Comparison of ENCODE assay signal across 1 cellular context in the genomic region with DNA sequence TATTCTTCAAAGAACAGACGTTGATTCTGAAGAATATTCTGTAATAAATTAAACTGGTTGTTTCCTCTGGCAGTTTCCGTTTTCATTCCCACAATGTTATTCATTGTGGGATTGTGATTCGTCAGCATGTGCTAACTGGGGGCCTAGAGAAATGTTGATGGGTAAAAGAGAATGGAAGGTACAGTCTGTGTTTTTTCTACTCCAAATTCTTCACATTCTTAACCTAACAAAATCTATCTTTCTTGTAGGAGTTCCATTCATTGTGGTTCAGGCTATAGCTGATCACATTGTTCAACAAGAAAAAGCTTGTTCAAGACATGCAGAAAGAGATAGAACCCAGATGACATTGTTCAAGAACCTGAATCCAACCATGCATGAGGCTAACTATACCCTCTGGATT.
TF ChIP-seq lines count a peak whose summit lies in the region.

No MANE protein-coding gene starts in this region.

TF ChIP-seq in WTC11, 78 proteins besides CTCF, POLR2A, EP300 and RAD21 (continued from another document):
- TF ChIP-seq, protein P1, sequence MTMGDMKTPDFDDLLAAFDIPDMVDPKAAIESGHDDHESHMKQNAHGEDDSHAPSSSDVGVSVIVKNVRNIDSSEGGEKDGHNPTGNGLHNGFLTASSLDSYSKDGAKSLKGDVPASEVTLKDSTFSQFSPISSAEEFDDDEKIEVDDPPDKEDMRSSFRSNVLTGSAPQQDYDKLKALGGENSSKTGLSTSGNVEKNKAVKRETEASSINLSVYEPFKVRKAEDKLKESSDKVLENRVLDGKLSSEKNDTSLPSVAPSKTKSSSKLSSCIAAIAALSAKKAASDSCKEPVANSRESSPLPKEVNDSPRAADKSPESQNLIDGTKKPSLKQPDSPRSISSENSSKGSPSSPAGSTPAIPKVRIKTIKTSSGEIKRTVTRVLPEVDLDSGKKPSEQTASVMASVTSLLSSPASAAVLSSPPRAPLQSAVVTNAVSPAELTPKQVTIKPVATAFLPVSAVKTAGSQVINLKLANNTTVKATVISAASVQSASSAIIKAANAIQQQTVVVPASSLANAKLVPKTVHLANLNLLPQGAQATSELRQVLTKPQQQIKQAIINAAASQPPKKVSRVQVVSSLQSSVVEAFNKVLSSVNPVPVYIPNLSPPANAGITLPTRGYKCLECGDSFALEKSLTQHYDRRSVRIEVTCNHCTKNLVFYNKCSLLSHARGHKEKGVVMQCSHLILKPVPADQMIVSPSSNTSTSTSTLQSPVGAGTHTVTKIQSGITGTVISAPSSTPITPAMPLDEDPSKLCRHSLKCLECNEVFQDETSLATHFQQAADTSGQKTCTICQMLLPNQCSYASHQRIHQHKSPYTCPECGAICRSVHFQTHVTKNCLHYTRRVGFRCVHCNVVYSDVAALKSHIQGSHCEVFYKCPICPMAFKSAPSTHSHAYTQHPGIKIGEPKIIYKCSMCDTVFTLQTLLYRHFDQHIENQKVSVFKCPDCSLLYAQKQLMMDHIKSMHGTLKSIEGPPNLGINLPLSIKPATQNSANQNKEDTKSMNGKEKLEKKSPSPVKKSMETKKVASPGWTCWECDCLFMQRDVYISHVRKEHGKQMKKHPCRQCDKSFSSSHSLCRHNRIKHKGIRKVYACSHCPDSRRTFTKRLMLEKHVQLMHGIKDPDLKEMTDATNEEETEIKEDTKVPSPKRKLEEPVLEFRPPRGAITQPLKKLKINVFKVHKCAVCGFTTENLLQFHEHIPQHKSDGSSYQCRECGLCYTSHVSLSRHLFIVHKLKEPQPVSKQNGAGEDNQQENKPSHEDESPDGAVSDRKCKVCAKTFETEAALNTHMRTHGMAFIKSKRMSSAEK (CRISPR knock-in tag; IDR thresholded peaks at IDR 0.05; ENCODE audit: borderline replicate concordance) = no peak
- TF ChIP-seq NR3C1 (CRISPR knock-in tag; conservative IDR thresholded peaks at IDR 0.05; ENCODE audit: low read depth) (no peak), MYBL2 (CRISPR knock-in tag; IDR thresholded peaks at IDR 0.05) (no peak), NR2C2 (CRISPR knock-in tag; IDR thresholded peaks at IDR 0.05) (no peak), JUN (CRISPR knock-in tag; IDR thresholded peaks at IDR 0.05) (no peak)
- TF ChIP-seq, protein P2, sequence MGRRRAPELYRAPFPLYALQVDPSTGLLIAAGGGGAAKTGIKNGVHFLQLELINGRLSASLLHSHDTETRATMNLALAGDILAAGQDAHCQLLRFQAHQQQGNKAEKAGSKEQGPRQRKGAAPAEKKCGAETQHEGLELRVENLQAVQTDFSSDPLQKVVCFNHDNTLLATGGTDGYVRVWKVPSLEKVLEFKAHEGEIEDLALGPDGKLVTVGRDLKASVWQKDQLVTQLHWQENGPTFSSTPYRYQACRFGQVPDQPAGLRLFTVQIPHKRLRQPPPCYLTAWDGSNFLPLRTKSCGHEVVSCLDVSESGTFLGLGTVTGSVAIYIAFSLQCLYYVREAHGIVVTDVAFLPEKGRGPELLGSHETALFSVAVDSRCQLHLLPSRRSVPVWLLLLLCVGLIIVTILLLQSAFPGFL (CRISPR knock-in tag; IDR thresholded peaks at IDR 0.05; ENCODE audit: borderline replicate concordance) = no peak
- TF ChIP-seq, protein P3, sequence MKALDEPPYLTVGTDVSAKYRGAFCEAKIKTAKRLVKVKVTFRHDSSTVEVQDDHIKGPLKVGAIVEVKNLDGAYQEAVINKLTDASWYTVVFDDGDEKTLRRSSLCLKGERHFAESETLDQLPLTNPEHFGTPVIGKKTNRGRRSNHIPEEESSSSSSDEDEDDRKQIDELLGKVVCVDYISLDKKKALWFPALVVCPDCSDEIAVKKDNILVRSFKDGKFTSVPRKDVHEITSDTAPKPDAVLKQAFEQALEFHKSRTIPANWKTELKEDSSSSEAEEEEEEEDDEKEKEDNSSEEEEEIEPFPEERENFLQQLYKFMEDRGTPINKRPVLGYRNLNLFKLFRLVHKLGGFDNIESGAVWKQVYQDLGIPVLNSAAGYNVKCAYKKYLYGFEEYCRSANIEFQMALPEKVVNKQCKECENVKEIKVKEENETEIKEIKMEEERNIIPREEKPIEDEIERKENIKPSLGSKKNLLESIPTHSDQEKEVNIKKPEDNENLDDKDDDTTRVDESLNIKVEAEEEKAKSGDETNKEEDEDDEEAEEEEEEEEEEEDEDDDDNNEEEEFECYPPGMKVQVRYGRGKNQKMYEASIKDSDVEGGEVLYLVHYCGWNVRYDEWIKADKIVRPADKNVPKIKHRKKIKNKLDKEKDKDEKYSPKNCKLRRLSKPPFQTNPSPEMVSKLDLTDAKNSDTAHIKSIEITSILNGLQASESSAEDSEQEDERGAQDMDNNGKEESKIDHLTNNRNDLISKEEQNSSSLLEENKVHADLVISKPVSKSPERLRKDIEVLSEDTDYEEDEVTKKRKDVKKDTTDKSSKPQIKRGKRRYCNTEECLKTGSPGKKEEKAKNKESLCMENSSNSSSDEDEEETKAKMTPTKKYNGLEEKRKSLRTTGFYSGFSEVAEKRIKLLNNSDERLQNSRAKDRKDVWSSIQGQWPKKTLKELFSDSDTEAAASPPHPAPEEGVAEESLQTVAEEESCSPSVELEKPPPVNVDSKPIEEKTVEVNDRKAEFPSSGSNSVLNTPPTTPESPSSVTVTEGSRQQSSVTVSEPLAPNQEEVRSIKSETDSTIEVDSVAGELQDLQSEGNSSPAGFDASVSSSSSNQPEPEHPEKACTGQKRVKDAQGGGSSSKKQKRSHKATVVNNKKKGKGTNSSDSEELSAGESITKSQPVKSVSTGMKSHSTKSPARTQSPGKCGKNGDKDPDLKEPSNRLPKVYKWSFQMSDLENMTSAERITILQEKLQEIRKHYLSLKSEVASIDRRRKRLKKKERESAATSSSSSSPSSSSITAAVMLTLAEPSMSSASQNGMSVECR (CRISPR knock-in tag; IDR thresholded peaks at IDR 0.05; ENCODE audit: borderline replicate concordance) = no peak
- TF ChIP-seq, protein P4, sequence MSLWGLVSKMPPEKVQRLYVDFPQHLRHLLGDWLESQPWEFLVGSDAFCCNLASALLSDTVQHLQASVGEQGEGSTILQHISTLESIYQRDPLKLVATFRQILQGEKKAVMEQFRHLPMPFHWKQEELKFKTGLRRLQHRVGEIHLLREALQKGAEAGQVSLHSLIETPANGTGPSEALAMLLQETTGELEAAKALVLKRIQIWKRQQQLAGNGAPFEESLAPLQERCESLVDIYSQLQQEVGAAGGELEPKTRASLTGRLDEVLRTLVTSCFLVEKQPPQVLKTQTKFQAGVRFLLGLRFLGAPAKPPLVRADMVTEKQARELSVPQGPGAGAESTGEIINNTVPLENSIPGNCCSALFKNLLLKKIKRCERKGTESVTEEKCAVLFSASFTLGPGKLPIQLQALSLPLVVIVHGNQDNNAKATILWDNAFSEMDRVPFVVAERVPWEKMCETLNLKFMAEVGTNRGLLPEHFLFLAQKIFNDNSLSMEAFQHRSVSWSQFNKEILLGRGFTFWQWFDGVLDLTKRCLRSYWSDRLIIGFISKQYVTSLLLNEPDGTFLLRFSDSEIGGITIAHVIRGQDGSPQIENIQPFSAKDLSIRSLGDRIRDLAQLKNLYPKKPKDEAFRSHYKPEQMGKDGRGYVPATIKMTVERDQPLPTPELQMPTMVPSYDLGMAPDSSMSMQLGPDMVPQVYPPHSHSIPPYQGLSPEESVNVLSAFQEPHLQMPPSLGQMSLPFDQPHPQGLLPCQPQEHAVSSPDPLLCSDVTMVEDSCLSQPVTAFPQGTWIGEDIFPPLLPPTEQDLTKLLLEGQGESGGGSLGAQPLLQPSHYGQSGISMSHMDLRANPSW (CRISPR knock-in tag; conservative IDR thresholded peaks at IDR 0.05; ENCODE audit: low read depth) = no peak
